In genomic region chr2:191115801-191116200, GRCh38 we compare ENCODE assay signal across 11 cellular contexts. TPM values are rescaled to one million over a fixed set of nuclear protein-coding genes. Genes with fewer than 3 reads are reported as not detected.
DNase-seq lines count a peak whose midpoint lies in the region; ATAC-seq and TF ChIP-seq lines count a peak whose summit lies in the region.
"Had no signal": no experiment of that assay in that cellular context is flagged by ENCODE, and none has a peak within 500 bp of the region (broad histone marks: within the 10 kb centered on the region; RNA-seq: fewer than 3 reads in every experiment).

No MANE protein-coding gene starts in this region.

- no peaks in the 10 kb centered on the region for H3K36me3 ChIP-seq in ascending aorta
- H3K36me3 ChIP-seq: SJSA1, tibial artery had no signal

- intact Hi-C loops in activated naive CD4-positive, alpha-beta T cell treated with anti-CD3 and anti-CD28 coated beads for 36 hours (cut with micrococcal nuclease), result loop anchor here (1.0 to 10.0 kb wide), 3 partner anchors 234 to 581 kb away; partner anchors contain the start of gene NEMP2
- intact Hi-C loops in ascending aorta (cut with DNase I), result no loop called here

- H3K4me3 Mint-ChIP-seq in activated naive CD4-positive, alpha-beta T cell treated with anti-CD3 and anti-CD28 coated beads for 36 hours, result peak overlapping the region; percentile 57
- H3K4me3 Mint-ChIP-seq in activated T-helper 17 cell treated with anti-CD3 and anti-CD28 coated beads, Interleukin-2, amount 50 U/mL, for 72 hours, result peak overlapping the region; percentile 73
- H3K4me3 Mint-ChIP-seq in stimulated activated naive CD8-positive, alpha-beta T cell treated with anti-CD3 and anti-CD28 coated beads, Interleukin-15, amount 100 ng/mL, for 72 hours, result peak overlapping the region; percentile 32 to 81

- no peaks in the 10 kb centered on the region for H3K9me3 Mint-ChIP-seq in activated naive CD4-positive, alpha-beta T cell treated with anti-CD3 and anti-CD28 coated beads for 36 hours
- no peaks in the 10 kb centered on the region for H3K9me3 Mint-ChIP-seq in activated T-helper 17 cell treated with anti-CD3 and anti-CD28 coated beads, Interleukin-2, amount 50 U/mL, for 72 hours
- no peaks in the 10 kb centered on the region for H3K9me3 Mint-ChIP-seq in stimulated activated naive CD8-positive, alpha-beta T cell treated with anti-CD3 and anti-CD28 coated beads, Interleukin-15, amount 100 ng/mL, for 72 hours

- peaks cover 35% of the 10 kb centered on the region for H3K36me3 Mint-ChIP-seq in activated naive CD4-positive, alpha-beta T cell treated with anti-CD3 and anti-CD28 coated beads for 36 hours (ENCODE audit: low read depth)
- peaks cover 70% of the 10 kb centered on the region for H3K36me3 Mint-ChIP-seq in activated T-helper 17 cell treated with anti-CD3 and anti-CD28 coated beads, Interleukin-2, amount 50 U/mL, for 72 hours (ENCODE audit: low read depth)

- no peak overlapping the region for H3K4me3 ChIP-seq in ascending aorta
- H3K4me3 ChIP-seq: SJSA1, tibial artery had no signal

- peak; percentile 45 for ATAC-seq in HG03095 (IDR thresholded peaks at IDR 0.05; ENCODE audit: unreplicated experiment)
- peak; percentile 68 for ATAC-seq in activated T-helper 17 cell treated with anti-CD3 and anti-CD28 coated beads, Interleukin-2, amount 50 U/mL, for 72 hours (replicated peaks)
- peak; percentile 80 for ATAC-seq in stimulated activated naive CD8-positive, alpha-beta T cell treated with anti-CD3 and anti-CD28 coated beads, Interleukin-15, amount 100 ng/mL, for 72 hours

- no peak for TF ChIP-seq CTCF in ascending aorta (IDR thresholded peaks at IDR 0.05)

- no peak for DNase-seq in activated naive CD4-positive, alpha-beta T cell treated with anti-CD3 and anti-CD28 coated beads for 36 hours
- no peak for DNase-seq in activated naive CD4-positive, alpha-beta T cell (lab: John Stamatoyannopoulos, UW)
- no peak for DNase-seq in stimulated activated naive CD8-positive, alpha-beta T cell treated with anti-CD3 and anti-CD28 coated beads, Interleukin-15, amount 100 ng/mL, for 72 hours
- DNase-seq in ascending aorta (ENCODE audit: low spot score in 2 of 2), result no peak
- DNase-seq in SHP77 (lab: John Stamatoyannopoulos, UW), result no peak
- no peak for DNase-seq in HuH-7.5 (ENCODE audit: low spot score)
- DNase-seq: NCI-H1436, tibial artery had no signal

- no peaks in the 10 kb centered on the region for H3K9me3 ChIP-seq in ascending aorta
- H3K9me3 ChIP-seq: SJSA1, tibial artery had no signal

- no peak overlapping the region for H3K27ac ChIP-seq in ascending aorta
- H3K27ac ChIP-seq: SJSA1, tibial artery had no signal

- H3K4me1 ChIP-seq in ascending aorta, result no peaks in the 10 kb centered on the region
- H3K4me1 ChIP-seq: SJSA1 had no signal

- CTCF ChIA-PET in activated naive CD4-positive, alpha-beta T cell treated with anti-CD3 and anti-CD28 coated beads for 36 hours (lab: Charles Lee), result interaction anchor here (0.5 to 4.6 kb wide), 6 partner anchors 11 to 63 kb away, joined by 3 to 26 read pairs (median 12); partner anchors contain the start of gene STAT4

- peaks cover 72% of the 10 kb centered on the region for H3K4me1 Mint-ChIP-seq in activated naive CD4-positive, alpha-beta T cell treated with anti-CD3 and anti-CD28 coated beads for 36 hours (ENCODE audit: low read depth)
- peaks cover 46% of the 10 kb centered on the region for H3K4me1 Mint-ChIP-seq in activated T-helper 17 cell treated with anti-CD3 and anti-CD28 coated beads, Interleukin-2, amount 50 U/mL, for 72 hours
- peaks cover 87% of the 10 kb centered on the region for H3K4me1 Mint-ChIP-seq in stimulated activated naive CD8-positive, alpha-beta T cell treated with anti-CD3 and anti-CD28 coated beads, Interleukin-15, amount 100 ng/mL, for 72 hours

- H3K27me3 ChIP-seq in ascending aorta, result no peaks in the 10 kb centered on the region
- H3K27me3 ChIP-seq: SJSA1, tibial artery had no signal

- peak overlapping the region; percentile 87 for H3K27ac Mint-ChIP-seq in activated naive CD4-positive, alpha-beta T cell treated with anti-CD3 and anti-CD28 coated beads for 36 hours
- peak overlapping the region; percentile 91 for H3K27ac Mint-ChIP-seq in activated T-helper 17 cell treated with anti-CD3 and anti-CD28 coated beads, Interleukin-2, amount 50 U/mL, for 72 hours
- peak overlapping the region in 1 of 2 donors; percentile 97 for H3K27ac Mint-ChIP-seq in stimulated activated naive CD8-positive, alpha-beta T cell treated with anti-CD3 and anti-CD28 coated beads, Interleukin-15, amount 100 ng/mL, for 72 hours

- H3K27me3 Mint-ChIP-seq in activated naive CD4-positive, alpha-beta T cell treated with anti-CD3 and anti-CD28 coated beads for 36 hours (ENCODE audit: low read depth), result no peaks in the 10 kb centered on the region
- no peaks in the 10 kb centered on the region for H3K27me3 Mint-ChIP-seq in activated T-helper 17 cell treated with anti-CD3 and anti-CD28 coated beads, Interleukin-2, amount 50 U/mL, for 72 hours
- no peaks in the 10 kb centered on the region for H3K27me3 Mint-ChIP-seq in stimulated activated naive CD8-positive, alpha-beta T cell treated with anti-CD3 and anti-CD28 coated beads, Interleukin-15, amount 100 ng/mL, for 72 hours

RNA-seq across cellular contexts. Expression of gene STAT4, which starts 35.0 kb away (rescaled TPM):
- total RNA-seq in activated naive CD4-positive, alpha-beta T cell treated with anti-CD3 and anti-CD28 coated beads for 36 hours, result 10 to 100 TPM; 53.9 to 54.6 TPM
- 10 to 100 TPM; 38.0 to 51.7 TPM for total RNA-seq in activated T-helper 17 cell treated with anti-CD3 and anti-CD28 coated beads, Interleukin-2, amount 50 U/mL, for 72 hours
- 0.85 TPM for total RNA-seq in ascending aorta

Comparison
In these comparisons a context has a peak if more than half of its experiments do, and no peak if none do; other contexts are left out.
1. RNA of gene STAT4, which starts 35.0 kb away (total RNA-seq): 53.9 to 54.6 TPM in activated naive CD4-positive, alpha-beta T cell treated with anti-CD3 and anti-CD28 coated beads for 36 hours and 38.0 to 51.7 TPM in activated T-helper 17 cell treated with anti-CD3 and anti-CD28 coated beads, Interleukin-2, amount 50 U/mL, for 72 hours; 0.85 TPM in ascending aorta (single experiment); every median in the first group is over 10 times any median in the second.
2. Peak in every context shown above with its lines, with median percentiles within 50 percentile points of each other: H3K4me3 Mint-ChIP-seq and ATAC-seq.